ENCODE assay signal across 21 cellular contexts in genomic region chr11:129282634-129283033, GRCh38.
A peak's percentile ranks its signal among the peaks of the same experiment; 100 is the strongest.
DNase-seq lines count a peak whose midpoint lies in the region; ATAC-seq and TF ChIP-seq lines count a peak whose summit lies in the region.
"Had no signal": no experiment of that assay in that cellular context is flagged by ENCODE, and none has a peak within 500 bp of the region (broad histone marks: within the 10 kb centered on the region; RNA-seq: fewer than 3 reads in every experiment).

No MANE protein-coding gene starts in this region.

- H3K27me3 ChIP-seq in osteoblast (ENCODE audit: insufficient read depth, low read length) = no peaks in the 10 kb centered on the region

- peak overlapping the region; percentile 3 for H3K4me3 Mint-ChIP-seq in T-helper 17 cell
- H3K4me3 Mint-ChIP-seq: activated CD4-positive, alpha-beta memory T cell treated with anti-CD3 and anti-CD28 coated beads, Interleukin-2, amount 10 ng/mL, durations not matched to agents 7 days and 5 days had no signal

- H3K36me3 ChIP-seq in mucosa of descending colon (ENCODE audit: low read depth) (no peaks in the 10 kb centered on the region), osteoblast (ENCODE audit: insufficient read depth, low read length) (no peaks in the 10 kb centered on the region)
- H3K36me3 ChIP-seq: BE2C, neutrophil had no signal

- DNase-seq in Right ventricle myocardium inferior (ENCODE audit: missing footprints) = peak; percentile 30
- no peak for DNase-seq in cardiac septum (ENCODE audit: low spot score)
- DNase-seq in T-helper 17 cell = no peak
- DNase-seq in mucosa of descending colon = peak in 2 of 3 donors; percentile 27 to 30
- DNase-seq in omental fat pad (ENCODE audit: low spot score) = no peak
- no peak for DNase-seq in osteoblast (ENCODE audit: insufficient read length, low spot score, missing footprints)
- DNase-seq in ecto neural progenitor cell (ENCODE audit: low spot score) = no peak
- DNase-seq: activated CD4-positive, alpha-beta memory T cell treated with anti-CD3 and anti-CD28 coated beads, Interleukin-2, amount 10 ng/mL, durations not matched to agents 7 days and 5 days; activated CD4-positive, CD25-positive, alpha-beta regulatory T cell; activated gamma-delta T cell; BE2C; COR-L47; DND-41; left ventricle myocardium superior; NCI-H446 treated with DMSO at 0.1 percent for 48 hours; stimulated activated CD4-positive, alpha-beta T cell treated with anti-CD3 and anti-CD28 coated beads, Interleukin-4, amount 100 ng/mL, for 1 hour; stimulated activated naive CD4-positive, alpha-beta T cell; T-helper 9 cell had no signal

- no peak overlapping the region for H3K27ac ChIP-seq in osteoblast (ENCODE audit: low read depth, low read length)
- H3K27ac ChIP-seq: coronary artery, neutrophil had no signal

- peaks cover 21% of the 10 kb centered on the region for H3K4me1 Mint-ChIP-seq in T-helper 17 cell

- intact Hi-C loops in Right ventricle myocardium inferior (cut with DNase I) (no loop called here), cardiac septum (cut with DNase I) (no loop called here), mucosa of descending colon (cut with DNase I, micrococcal nuclease) (no loop called here)

- TF ChIP-seq CTCF in mucosa of descending colon (IDR thresholded peaks at IDR 0.05) (no peak), omental fat pad (IDR thresholded peaks at IDR 0.05) (no peak), osteoblast (IDR thresholded peaks at IDR 0.05; ENCODE audit: extremely low read depth, low read depth, low read length) (no peak)

- H3K36me3 Mint-ChIP-seq in T-helper 17 cell (ENCODE audit: low read depth) = peaks cover 5% of the 10 kb centered on the region

- H4K20me1 ChIP-seq in osteoblast (ENCODE audit: insufficient read depth, low read length) = peaks cover 8% of the 10 kb centered on the region

- H3K4me1 ChIP-seq in mucosa of descending colon (ENCODE audit: low read depth) (peaks cover 11% of the 10 kb centered on the region), osteoblast (ENCODE audit: insufficient read depth, low read length) (peaks cover 21% of the 10 kb centered on the region)
- H3K4me1 ChIP-seq: BE2C had no signal

- H3K4me3 ChIP-seq in mucosa of descending colon = no peak overlapping the region
- no peak overlapping the region for H3K4me3 ChIP-seq in osteoblast (ENCODE audit: insufficient read depth, low read length)
- H3K4me3 ChIP-seq: coronary artery had no signal

- H3K9me3 ChIP-seq in T-helper 17 cell (ENCODE audit: control insufficient read depth, low read length, poor library complexity, severe bottlenecking) (no peaks in the 10 kb centered on the region), mucosa of descending colon (no peaks in the 10 kb centered on the region), osteoblast (ENCODE audit: low read depth, low read length) (no peaks in the 10 kb centered on the region)
- H3K9me3 ChIP-seq: BE2C, neutrophil had no signal

- H3K79me2 ChIP-seq in osteoblast (ENCODE audit: insufficient read depth, low read length) = peaks cover 9% of the 10 kb centered on the region

- no peak overlapping the region for H2AFZ ChIP-seq in osteoblast (ENCODE audit: low read length)

- H3K27ac Mint-ChIP-seq in T-helper 17 cell = no peak overlapping the region
- H3K27ac Mint-ChIP-seq: activated CD4-positive, alpha-beta memory T cell treated with anti-CD3 and anti-CD28 coated beads, Interleukin-2, amount 10 ng/mL, durations not matched to agents 7 days and 5 days had no signal

- ATAC-seq in Right ventricle myocardium inferior (no peak), T-helper 17 cell (no peak), mucosa of descending colon (no peak), GM18511 (IDR thresholded peaks at IDR 0.05; ENCODE audit: unreplicated experiment) (no peak), omental fat pad (ENCODE audit: low FRiP score) (no peak)
- ATAC-seq: left ventricle myocardium superior had no signal

- no peak overlapping the region for H3K4me2 ChIP-seq in osteoblast (ENCODE audit: insufficient read depth, low read length)

- peaks cover 40% of the 10 kb centered on the region for H3K27me3 Mint-ChIP-seq in T-helper 17 cell

Comparison
In these comparisons a context has a peak if more than half of its experiments do, and no peak if none do; other contexts are left out.
1. DNase-seq: peak in Right ventricle myocardium inferior (single experiment) and mucosa of descending colon (2 of 3); none in cardiac septum (single experiment), T-helper 17 cell (0 of 3), omental fat pad (single experiment), osteoblast (single experiment) and ecto neural progenitor cell (single experiment).